In genomic region chr14:34460841-34461240, GRCh38 we compare ENCODE assay signal across 8 cellular contexts. TPM values are rescaled to one million over a fixed set of nuclear protein-coding genes. Genes with fewer than 3 reads are reported as not detected.
DNase-seq lines count a peak whose midpoint lies in the region; ATAC-seq and TF ChIP-seq lines count a peak whose summit lies in the region.

No MANE protein-coding gene starts in this region.

- peak overlapping the region; percentile 94 for H3K4me3 ChIP-seq in Loucy (ENCODE audit: low read length, poor library complexity, severe bottlenecking)

- H3K27me3 Mint-ChIP-seq in CD14-positive monocyte (ENCODE audit: low read depth in 3 of 3), result peaks cover 0 to 1% (median 0%) of the 10 kb centered on the region in 3 donors
- H3K27me3 Mint-ChIP-seq in dendritic cell treated with granulocyte-macrophage colony-stimulating factor and Interleukin-4, amounts not matched to agents 40 ng/mL and 50 ng/mL, for 4 days, result no peaks in the 10 kb centered on the region
- no peaks in the 10 kb centered on the region for H3K27me3 Mint-ChIP-seq in natural killer cell treated with Interleukin-12 subunit alpha and Interleukin-12 subunit beta and Interleukin-15 and Interleukin-18, amount 100 ng/mL, for 72 hours

- H3K9me3 ChIP-seq in Loucy (ENCODE audit: insufficient read depth, low read depth, low read length), result no peaks in the 10 kb centered on the region

- no peaks in the 10 kb centered on the region for H3K36me3 ChIP-seq in Loucy (ENCODE audit: insufficient read depth, low read length)

- H3K4me1 ChIP-seq in Loucy (ENCODE audit: insufficient read depth, low read length, poor library complexity, severe bottlenecking), result peaks cover 30% of the 10 kb centered on the region

- H3K36me3 Mint-ChIP-seq in CD14-positive monocyte, result peaks cover 6 to 25% of the 10 kb centered on the region in 2 donors
- H3K36me3 Mint-ChIP-seq in dendritic cell treated with granulocyte-macrophage colony-stimulating factor and Interleukin-4, amounts not matched to agents 40 ng/mL and 50 ng/mL, for 4 days (ENCODE audit: low read depth), result peaks cover 10% of the 10 kb centered on the region
- peaks cover 4% of the 10 kb centered on the region for H3K36me3 Mint-ChIP-seq in natural killer cell treated with Interleukin-12 subunit alpha and Interleukin-12 subunit beta and Interleukin-15 and Interleukin-18, amount 100 ng/mL, for 72 hours

- intact Hi-C loops in CD14-positive monocyte (cut with micrococcal nuclease), result loop anchor here (5.0 to 10.0 kb wide), 4 partner anchors 76 to 664 kb away; partner anchors contain the start of genes BAZ1A (in 1 of the 2), EAPP (in 1 of the 2), PPP2R3C (in 1 of the 2) and PRORP (in 1 of the 2)
- intact Hi-C loops in dendritic cell treated with granulocyte-macrophage colony-stimulating factor and Interleukin-4, amounts not matched to agents 40 ng/mL and 50 ng/mL, for 4 days (cut with micrococcal nuclease), result loop anchor here (5.0 kb wide), 1 partner anchor 76 kb away; the partner anchor contains the start of gene EAPP

- H2AFZ ChIP-seq in Loucy (ENCODE audit: low read length), result no peak overlapping the region

- H3K79me2 ChIP-seq in Loucy (ENCODE audit: insufficient read depth, low read length), result peaks cover 44% of the 10 kb centered on the region

- no peak for DNase-seq in CD14-positive monocyte (ENCODE audit: low spot score)
- no peak for DNase-seq in natural killer cell treated with Interleukin-12 subunit alpha and Interleukin-12 subunit beta and Interleukin-15 and Interleukin-18, amount 100 ng/mL, for 72 hours (ENCODE audit: low spot score)
- DNase-seq in NCI-H446 (lab: John Stamatoyannopoulos, UW), result no peak
- DNase-seq in middle frontal gyrus (ENCODE audit: extremely low spot score, low spot score), result no peak
- DNase-seq in medulla oblongata (ENCODE audit: extremely low spot score), result no peak

- peak overlapping the region; percentile 93 for H3K4me2 ChIP-seq in Loucy (ENCODE audit: low read depth, low read length, poor library complexity, severe bottlenecking)

- no peaks in the 10 kb centered on the region for H3K27me3 ChIP-seq in Loucy (ENCODE audit: insufficient read depth, low read length, poor library complexity, severe bottlenecking)

- H3K4me1 Mint-ChIP-seq in CD14-positive monocyte, result peaks cover 23% of the 10 kb centered on the region
- peaks cover 10% of the 10 kb centered on the region for H3K4me1 Mint-ChIP-seq in dendritic cell treated with granulocyte-macrophage colony-stimulating factor and Interleukin-4, amounts not matched to agents 40 ng/mL and 50 ng/mL, for 4 days (ENCODE audit: low read depth)
- H3K4me1 Mint-ChIP-seq in natural killer cell treated with Interleukin-12 subunit alpha and Interleukin-12 subunit beta and Interleukin-15 and Interleukin-18, amount 100 ng/mL, for 72 hours (ENCODE audit: low read depth in 2 of 2), result peaks cover 16 to 20% of the 10 kb centered on the region in 2 donors

- peaks cover 22% of the 10 kb centered on the region for H4K20me1 ChIP-seq in Loucy (ENCODE audit: insufficient read depth, low read length, poor library complexity, severe bottlenecking)

- H3K9ac ChIP-seq in Loucy (ENCODE audit: low read depth, low read length, poor library complexity, severe bottlenecking), result peak overlapping the region; percentile 86

- H3K9me3 Mint-ChIP-seq in CD14-positive monocyte, result no peaks in the 10 kb centered on the region
- H3K9me3 Mint-ChIP-seq in dendritic cell treated with granulocyte-macrophage colony-stimulating factor and Interleukin-4, amounts not matched to agents 40 ng/mL and 50 ng/mL, for 4 days, result no peaks in the 10 kb centered on the region
- no peaks in the 10 kb centered on the region for H3K9me3 Mint-ChIP-seq in natural killer cell treated with Interleukin-12 subunit alpha and Interleukin-12 subunit beta and Interleukin-15 and Interleukin-18, amount 100 ng/mL, for 72 hours

- no peaks in the 10 kb centered on the region for H3K9me2 ChIP-seq in Loucy (replicated peaks; ENCODE audit: low read depth, low read length)

- H3K4me3 Mint-ChIP-seq in CD14-positive monocyte, result peak overlapping the region; percentile 91 to 93
- H3K4me3 Mint-ChIP-seq in dendritic cell treated with granulocyte-macrophage colony-stimulating factor and Interleukin-4, amounts not matched to agents 40 ng/mL and 50 ng/mL, for 4 days, result peak overlapping the region; percentile 86
- H3K4me3 Mint-ChIP-seq in natural killer cell treated with Interleukin-12 subunit alpha and Interleukin-12 subunit beta and Interleukin-15 and Interleukin-18, amount 100 ng/mL, for 72 hours, result peak overlapping the region; percentile 98

- TF ChIP-seq CTCF in CD14-positive monocyte (IDR thresholded peaks at IDR 0.05) (no peak), Loucy (conservative IDR thresholded peaks at IDR 0.05; ENCODE audit: low read length) (no peak)

- H3F3A ChIP-seq in Loucy (ENCODE audit: low read depth), result no peaks in the 10 kb centered on the region

- no peak for ATAC-seq in natural killer cell treated with Interleukin-12 subunit alpha and Interleukin-12 subunit beta and Interleukin-15 and Interleukin-18, amount 100 ng/mL, for 72 hours
- ATAC-seq in GM21529 (IDR thresholded peaks at IDR 0.05; ENCODE audit: unreplicated experiment), result no peak

- peak overlapping the region in 5 of 7 donors; percentile 21 to 95 (median 91) for H3K27ac Mint-ChIP-seq in CD14-positive monocyte
- no peak overlapping the region for H3K27ac Mint-ChIP-seq in dendritic cell treated with granulocyte-macrophage colony-stimulating factor and Interleukin-4, amounts not matched to agents 40 ng/mL and 50 ng/mL, for 4 days
- peak overlapping the region; percentile 84 for H3K27ac Mint-ChIP-seq in natural killer cell treated with Interleukin-12 subunit alpha and Interleukin-12 subunit beta and Interleukin-15 and Interleukin-18, amount 100 ng/mL, for 72 hours

RNA-seq across cellular contexts. Expression of gene SPTSSA, which starts 1.2 kb away (rescaled TPM):
- polyA plus RNA-seq in CD14-positive monocyte, result 10 to 100 TPM; 70.6 to 85.7 TPM
- 1 to 10 TPM; 7.7 to 8.9 TPM for total RNA-seq in natural killer cell treated with Interleukin-12 subunit alpha and Interleukin-12 subunit beta and Interleukin-15 and Interleukin-18, amount 100 ng/mL, for 72 hours
